In the genomic region with DNA sequence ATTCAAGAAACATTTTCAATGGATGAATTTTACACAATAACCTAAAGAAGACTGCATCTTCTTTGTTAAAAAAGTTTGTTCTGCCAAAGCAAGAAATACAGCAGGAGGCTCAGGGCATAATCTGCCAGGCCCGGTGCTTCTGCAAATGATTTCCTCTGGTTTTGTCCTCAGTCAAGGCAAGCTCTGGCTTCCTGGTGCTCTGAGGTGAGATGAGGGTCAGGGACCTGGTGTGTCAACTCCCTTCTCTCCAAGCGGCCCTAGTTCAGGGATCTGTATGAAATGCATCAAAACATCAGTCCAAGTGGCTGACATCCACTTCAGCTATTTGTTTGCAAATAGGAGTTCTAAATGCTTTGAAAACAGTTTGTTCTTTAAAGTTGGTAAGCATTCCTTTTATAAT, we compare ENCODE assay signal across 22 cellular contexts.
"Had no signal": no experiment of that assay in that cellular context is flagged by ENCODE, and none has a peak within 500 bp of the region (broad histone marks: within the 10 kb centered on the region; RNA-seq: fewer than 3 reads in every experiment).

No MANE protein-coding gene starts in this region.

- ATAC-seq: activated CD8-positive, alpha-beta T cell treated with anti-CD3 and anti-CD28 coated beads, Interleukin-2, amount 10 ng/mL, durations not matched to agents 7 days and 5 days; activated naive CD4-positive, alpha-beta T cell treated with anti-CD3 and anti-CD28 coated beads, Interleukin-2, amount 50 U/mL, for 72 hours; gastroesophageal sphincter; lower lobe of right lung; stimulated activated naive CD8-positive, alpha-beta T cell treated with anti-CD3 and anti-CD28 coated beads, Interleukin-15, Interleukin-2, amounts not matched to agents 100 U/mL and 50 U/mL, for 24 hours had no signal

- H3K36me3 Mint-ChIP-seq: activated naive CD4-positive, alpha-beta T cell treated with anti-CD3 and anti-CD28 coated beads, Interleukin-2, amount 50 U/mL, for 72 hours; naive B cell had no signal

- H3K27me3 ChIP-seq: adrenal gland, ascending aorta, colonic mucosa, dorsolateral prefrontal cortex, gastroesophageal sphincter, upper lobe of left lung had no signal

- H3K27ac ChIP-seq: adrenal gland, ascending aorta, colonic mucosa, esophagus squamous epithelium, gastroesophageal sphincter, lower lobe of right lung, upper lobe of left lung had no signal

- H3K9me3 ChIP-seq: adrenal gland, ascending aorta, colonic mucosa, esophagus squamous epithelium, gastroesophageal sphincter, lower lobe of right lung, upper lobe of left lung had no signal

- DNase-seq: activated CD4-positive, alpha-beta T cell treated with anti-CD3 and anti-CD28 coated beads for 1 hour; activated CD4-positive, alpha-beta T cell treated with anti-CD3 and anti-CD28 coated beads, Interleukin-2, amount 50 U/mL, for 1 hour; activated CD8-positive, alpha-beta T cell treated with anti-CD3 and anti-CD28 coated beads, Interleukin-2, amount 10 ng/mL, durations not matched to agents 7 days and 5 days; activated gamma-delta T cell treated with Interleukin-2 at 50 U/mL for 16 hours; colonic mucosa; dorsolateral prefrontal cortex; esophagus squamous epithelium; lower lobe of right lung; naive B cell; posterior cingulate gyrus; retina; stimulated activated CD4-positive, alpha-beta T cell treated with anti-CD3 and anti-CD28 coated beads, Interleukin-12 subunit alpha, Interleukin-12 subunit beta, amount 100 ng/mL, for 4 hours; stimulated activated CD4-positive, alpha-beta T cell treated with anti-CD3 and anti-CD28 coated beads, Interleukin-4, amount 100 ng/mL, for 4 hours; stimulated activated naive CD8-positive, alpha-beta T cell treated with anti-CD3 and anti-CD28 coated beads, Interleukin-15, Interleukin-2, amounts not matched to agents 100 U/mL and 50 U/mL, for 24 hours; upper lobe of left lung had no signal

- FAIRE-seq: TTC549 had no signal

- H3K4me1 ChIP-seq: ascending aorta, colonic mucosa, upper lobe of left lung had no signal

- H3K4me1 Mint-ChIP-seq: naive B cell had no signal

- H3K36me3 ChIP-seq: adrenal gland, ascending aorta, colonic mucosa, esophagus squamous epithelium, gastroesophageal sphincter, lower lobe of right lung, upper lobe of left lung had no signal

- H3K27ac Mint-ChIP-seq: activated CD8-positive, alpha-beta T cell treated with anti-CD3 and anti-CD28 coated beads, Interleukin-2, amount 10 ng/mL, durations not matched to agents 7 days and 5 days; activated naive CD4-positive, alpha-beta T cell treated with anti-CD3 and anti-CD28 coated beads, Interleukin-2, amount 50 U/mL, for 72 hours; activated T-helper 1 cell treated with anti-CD3 and anti-CD28 coated beads, Interleukin-12 subunit alpha, Interleukin-12 subunit beta, Interleukin-2, Interleukin-4 antibody, amounts not matched to agents 30 ng/mL and 10 ng/mL and 1 ng/mL, durations not matched to agents 14 hours and 24 hours and 36 hours; naive B cell had no signal

- H3K4me3 Mint-ChIP-seq: activated CD8-positive, alpha-beta T cell treated with anti-CD3 and anti-CD28 coated beads, Interleukin-2, amount 10 ng/mL, durations not matched to agents 7 days and 5 days; activated T-helper 1 cell treated with anti-CD3 and anti-CD28 coated beads, Interleukin-12 subunit alpha, Interleukin-12 subunit beta, Interleukin-2, Interleukin-4 antibody, amounts not matched to agents 30 ng/mL and 10 ng/mL and 1 ng/mL, durations not matched to agents 14 hours and 24 hours and 36 hours; naive B cell; neural crest cell had no signal

- H3K4me3 ChIP-seq: adrenal gland, ascending aorta, colonic mucosa, dorsolateral prefrontal cortex, esophagus squamous epithelium, gastroesophageal sphincter, lower lobe of right lung, upper lobe of left lung had no signal

- H3K9me3 Mint-ChIP-seq: activated naive CD4-positive, alpha-beta T cell treated with anti-CD3 and anti-CD28 coated beads, Interleukin-2, amount 50 U/mL, for 72 hours; activated T-helper 1 cell treated with anti-CD3 and anti-CD28 coated beads, Interleukin-12 subunit alpha, Interleukin-12 subunit beta, Interleukin-2, Interleukin-4 antibody, amounts not matched to agents 30 ng/mL and 10 ng/mL and 1 ng/mL, durations not matched to agents 14 hours and 24 hours and 36 hours; naive B cell; neural crest cell had no signal
